24 cellular contexts compared by ENCODE assay signal in the genomic region with DNA sequence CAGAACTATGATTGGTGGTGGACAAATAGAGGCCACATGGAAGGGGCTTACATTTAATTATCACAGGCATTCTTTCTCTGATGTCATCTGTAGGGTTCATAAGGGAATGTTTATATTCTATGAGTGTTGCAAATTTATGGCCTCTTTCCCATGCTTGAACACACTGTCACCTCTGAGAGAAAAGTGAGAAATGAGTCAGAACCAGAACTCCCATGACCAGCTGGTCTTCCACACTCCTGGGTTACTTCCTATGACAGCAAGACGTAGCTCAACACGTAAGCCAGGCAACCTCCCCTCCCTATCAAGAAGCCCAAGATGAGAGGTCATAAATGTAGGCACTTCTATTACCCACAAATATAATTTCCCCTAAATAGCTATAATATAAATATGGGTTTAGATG.
DNase-seq lines count a peak whose midpoint lies in the region; ATAC-seq, FAIRE-seq and TF ChIP-seq lines count a peak whose summit lies in the region.
"Had no signal": no experiment of that assay in that cellular context is flagged by ENCODE, and none has a peak within 500 bp of the region (broad histone marks: within the 10 kb centered on the region; RNA-seq: fewer than 3 reads in every experiment).

No MANE protein-coding gene starts in this region.

- H3K36me3 Mint-ChIP-seq in T-helper 2 cell treated with Interferon-gamma antibody and Interleukin-4, amounts not matched to agents 5 μg/mL and 100 μg/mL, for 36 hours (ENCODE audit: low read depth): no peaks in the 10 kb centered on the region
- H3K36me3 Mint-ChIP-seq: activated naive CD8-positive, alpha-beta T cell treated with anti-CD3 and anti-CD28 coated beads, Interleukin-2, amount 10 ng/mL, durations not matched to agents 7 days and 5 days; brain; CD14-positive monocyte; stimulated activated naive B cell treated with anti-CD40 and anti-IgM and Interleukin-4, amounts not matched to agents 10 μg/mL and 1 μg/mL and 100 μg/mL, for 72 hours had no signal

- FAIRE-seq in GM12891 (lab: Jason Lieb, UNC): peak; percentile 93
- FAIRE-seq: H54 had no signal

- TF ChIP-seq POLR2A in GM12891 (IDR thresholded peaks at IDR 0.05; ENCODE audit: low read depth, low read length): no peak

- DNase-seq in GM12891 (ENCODE audit: insufficient read length, low spot score): no peak
- peak; percentile 35 for DNase-seq in fibroblast of pulmonary artery (ENCODE audit: low read depth)
- DNase-seq in hepatic stellate cell (ENCODE audit: low spot score): no peak
- no peak for DNase-seq in stimulated activated naive CD8-positive, alpha-beta T cell treated with anti-CD3 and anti-CD28 coated beads, Interleukin-15, Interleukin-2, amounts not matched to agents 100 U/mL and 50 U/mL, for 24 hours
- no peak for DNase-seq in HUDEP-2 (lab: John Stamatoyannopoulos, UW; ENCODE audit: unreplicated experiment in 76 of 76)
- DNase-seq in T-helper 2 cell treated with Interferon-gamma antibody and Interleukin-4, amounts not matched to agents 5 μg/mL and 100 μg/mL, for 36 hours (ENCODE audit: low spot score): no peak
- DNase-seq: activated CD4-positive, alpha-beta T cell treated with anti-CD3 and anti-CD28 coated beads for 4 hours; activated naive CD8-positive, alpha-beta T cell treated with anti-CD3 and anti-CD28 coated beads, Interleukin-2, amount 10 ng/mL, durations not matched to agents 7 days and 5 days; GF-D8; head of caudate nucleus; NCI-H146; NCI-H2171; NCI-H748 treated with DMSO at 0.1 percent for 48 hours; posterior cingulate gyrus; sigmoid colon; stimulated activated naive B cell treated with anti-CD40 and anti-IgM and Interleukin-4, amounts not matched to agents 10 μg/mL and 1 μg/mL and 100 μg/mL, for 72 hours had no signal

- peak; percentile 65 for ATAC-seq in GM19395 (IDR thresholded peaks at IDR 0.05; ENCODE audit: unreplicated experiment)
- ATAC-seq in HG03460 (IDR thresholded peaks at IDR 0.05; ENCODE audit: unreplicated experiment): peak; percentile 47
- ATAC-seq in stimulated activated naive CD8-positive, alpha-beta T cell treated with anti-CD3 and anti-CD28 coated beads, Interleukin-15, Interleukin-2, amounts not matched to agents 100 U/mL and 50 U/mL, for 24 hours: no peak
- ATAC-seq: stimulated activated naive B cell treated with anti-CD40 and anti-IgM and Interleukin-4, amounts not matched to agents 10 μg/mL and 1 μg/mL and 100 μg/mL, for 72 hours had no signal

- H3K4me3 Mint-ChIP-seq in T-helper 2 cell treated with Interferon-gamma antibody and Interleukin-4, amounts not matched to agents 5 μg/mL and 100 μg/mL, for 36 hours: no peak overlapping the region
- H3K4me3 Mint-ChIP-seq: activated naive CD8-positive, alpha-beta T cell treated with anti-CD3 and anti-CD28 coated beads, Interleukin-2, amount 10 ng/mL, durations not matched to agents 7 days and 5 days; brain; CD14-positive monocyte; neural crest cell; stimulated activated naive B cell treated with anti-CD40 and anti-IgM and Interleukin-4, amounts not matched to agents 10 μg/mL and 1 μg/mL and 100 μg/mL, for 72 hours had no signal

- no peaks in the 10 kb centered on the region for H3K4me1 Mint-ChIP-seq in T-helper 2 cell treated with Interferon-gamma antibody and Interleukin-4, amounts not matched to agents 5 μg/mL and 100 μg/mL, for 36 hours (ENCODE audit: low read depth)
- H3K4me1 Mint-ChIP-seq: activated naive CD8-positive, alpha-beta T cell treated with anti-CD3 and anti-CD28 coated beads, Interleukin-2, amount 10 ng/mL, durations not matched to agents 7 days and 5 days; CD14-positive monocyte; stimulated activated naive B cell treated with anti-CD40 and anti-IgM and Interleukin-4, amounts not matched to agents 10 μg/mL and 1 μg/mL and 100 μg/mL, for 72 hours had no signal

- no peak overlapping the region for H3K4me3 ChIP-seq in fibroblast of pulmonary artery (replicated peaks; ENCODE audit: low read depth, low read length)
- H3K4me3 ChIP-seq: coronary artery, sigmoid colon had no signal

- TF ChIP-seq CTCF in fibroblast of pulmonary artery (IDR thresholded peaks at IDR 0.05; ENCODE audit: low read length, missing control alignments): no peak

- no peaks in the 10 kb centered on the region for H3K27me3 Mint-ChIP-seq in T-helper 2 cell treated with Interferon-gamma antibody and Interleukin-4, amounts not matched to agents 5 μg/mL and 100 μg/mL, for 36 hours (ENCODE audit: low read depth)

- H3K9me3 Mint-ChIP-seq in T-helper 2 cell treated with Interferon-gamma antibody and Interleukin-4, amounts not matched to agents 5 μg/mL and 100 μg/mL, for 36 hours: no peaks in the 10 kb centered on the region
- H3K9me3 Mint-ChIP-seq: activated naive CD8-positive, alpha-beta T cell treated with anti-CD3 and anti-CD28 coated beads, Interleukin-2, amount 10 ng/mL, durations not matched to agents 7 days and 5 days; activated T-helper 2 cell treated with anti-CD3 and anti-CD28 coated beads, Interferon-gamma antibody, Interleukin-2, Interleukin-4, amounts not matched to agents 10 μg/mL and 5 μg/mL and 100 μg/mL, durations not matched to agents 14 hours and 24 hours and 36 hours; neural crest cell had no signal

- H3K27ac Mint-ChIP-seq in T-helper 2 cell treated with Interferon-gamma antibody and Interleukin-4, amounts not matched to agents 5 μg/mL and 100 μg/mL, for 36 hours: no peak overlapping the region
- H3K27ac Mint-ChIP-seq: activated naive CD8-positive, alpha-beta T cell treated with anti-CD3 and anti-CD28 coated beads, Interleukin-2, amount 10 ng/mL, durations not matched to agents 7 days and 5 days; activated T-helper 2 cell treated with anti-CD3 and anti-CD28 coated beads, Interferon-gamma antibody, Interleukin-2, Interleukin-4, amounts not matched to agents 10 μg/mL and 5 μg/mL and 100 μg/mL, durations not matched to agents 14 hours and 24 hours and 36 hours; brain; CD14-positive monocyte; stimulated activated naive B cell treated with anti-CD40 and anti-IgM and Interleukin-4, amounts not matched to agents 10 μg/mL and 1 μg/mL and 100 μg/mL, for 72 hours had no signal

TF ChIP-seq in GM12891, 5 proteins besides CTCF, POLR2A, EP300 and RAD21:
- no peak for TF ChIP-seq POU2F2 (IDR thresholded peaks at IDR 0.05; ENCODE audit: low read depth, low read length)
- no peak for TF ChIP-seq TAF1 (IDR thresholded peaks at IDR 0.05; ENCODE audit: low read depth, low read length)
- peak; percentile 17; the same call in 1 of the 2 replicates for TF ChIP-seq SPI1 (IDR thresholded peaks at IDR 0.05; ENCODE audit: low read depth, low read length)
